ENCODE assay signal across 8 cellular contexts in the genomic region with DNA sequence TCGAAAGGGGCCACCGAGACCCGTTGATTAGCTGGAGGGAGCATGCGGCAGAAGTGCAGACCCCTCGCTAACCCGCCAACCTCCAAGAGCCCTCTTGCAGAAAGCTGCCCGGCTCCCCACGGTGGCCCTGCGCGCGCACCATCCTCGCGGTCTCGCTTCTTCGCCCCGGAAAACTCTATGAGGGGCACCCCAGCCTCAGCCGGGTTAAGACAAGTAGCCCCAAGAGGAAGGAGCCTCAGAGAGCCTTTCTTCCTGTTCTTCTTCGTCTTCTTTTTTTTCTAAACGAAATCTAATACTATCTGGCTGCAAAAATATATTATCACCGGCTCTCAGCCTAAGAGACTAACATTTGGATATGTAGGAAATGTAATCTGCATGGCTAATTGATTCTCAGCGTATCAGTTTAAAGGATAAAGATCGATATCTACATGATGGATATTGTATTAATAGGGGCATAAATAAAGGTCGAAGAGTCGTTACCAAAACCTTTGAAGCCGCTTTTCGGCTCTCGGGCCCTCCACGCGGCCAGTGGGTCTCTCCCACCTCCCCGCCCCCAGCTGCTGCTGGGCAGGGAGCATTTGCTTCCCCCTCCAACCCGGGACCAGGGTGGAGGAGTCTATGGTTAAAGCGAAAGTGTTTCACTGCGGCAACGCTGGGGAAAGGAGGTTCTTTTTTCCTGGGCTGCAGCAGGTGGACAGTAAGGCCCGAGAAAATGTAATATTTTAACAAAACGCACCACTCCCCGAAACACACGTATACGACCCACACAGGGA. TPM values are rescaled to one million over a fixed set of nuclear protein-coding genes. Genes with fewer than 3 reads are reported as not detected.
DNase-seq lines count a peak whose midpoint lies in the region; ATAC-seq, FAIRE-seq and TF ChIP-seq lines count a peak whose summit lies in the region.

No MANE protein-coding gene starts in this region.

- no peaks in the 10 kb centered on the region; a peak in 1 of 8 replicates for H3K36me3 ChIP-seq in H1 (ENCODE audit: control insufficient read depth in 2 of 4, insufficient read depth in 4 of 4, low read length in 3 of 4)
- H3K36me3 ChIP-seq in ovary, result no peaks in the 10 kb centered on the region

- peak overlapping the region; percentile 58 to 65; a peak in 3 of 4 replicates for H3K4me2 ChIP-seq in H1 (ENCODE audit: insufficient read depth in 1 of 2, low read depth in 2 of 2, low read length in 2 of 2)

- H3K14ac ChIP-seq in H1 (ENCODE audit: insufficient read length), result no peak overlapping the region

- H4K5ac ChIP-seq in H1 (ENCODE audit: insufficient read length, low read depth, low read length), result no peak overlapping the region

- H3K4me1 ChIP-seq in H1 (replicated peaks in 1 of 4; ENCODE audit: control insufficient read depth in 3 of 4, insufficient read depth in 4 of 4, low read length in 3 of 4) (peaks cover 9 to 28% (median 18%) of the 10 kb centered on the region in 4 experiments), ovary (ENCODE audit: insufficient read depth) (peaks cover 2% of the 10 kb centered on the region), foreskin keratinocyte (no peaks in the 10 kb centered on the region)

- no peak overlapping the region for H3K56ac ChIP-seq in H1 (replicated peaks; ENCODE audit: insufficient read length, low read depth, low read length)

- H4K20me1 ChIP-seq in H1 (replicated peaks in 1 of 2; ENCODE audit: control insufficient read depth in 1 of 2, insufficient read depth in 2 of 2, low read length in 2 of 2), result peaks cover 14 to 36% of the 10 kb centered on the region in 2 experiments

- no peak overlapping the region for H3K23ac ChIP-seq in H1 (ENCODE audit: insufficient read length)

- no peak overlapping the region for H2BK20ac ChIP-seq in H1 (ENCODE audit: low read length)

- no peak overlapping the region for H4K91ac ChIP-seq in H1 (replicated peaks; ENCODE audit: insufficient read length, low read length)

- H3K27ac ChIP-seq in H1 (ENCODE audit: low read depth, low read length), result no peak overlapping the region
- H3K27ac ChIP-seq in ovary, result no peak overlapping the region
- no peak overlapping the region for H3K27ac ChIP-seq in foreskin keratinocyte

- H2BK5ac ChIP-seq in H1 (ENCODE audit: low read depth, low read length), result no peak overlapping the region

- no peaks in the 10 kb centered on the region for H3K79me2 ChIP-seq in H1 (ENCODE audit: control insufficient read depth in 1 of 2, insufficient read depth in 2 of 2, low read length in 2 of 2)

- no peaks in the 10 kb centered on the region for H3K79me1 ChIP-seq in H1 (ENCODE audit: low read depth, low read length)

- H2BK120ac ChIP-seq in H1 (replicated peaks; ENCODE audit: low read depth, low read length), result no peak overlapping the region

- WGBS in H1 (ENCODE audit: extremely low coverage in 1 of 2, insufficient coverage in 1 of 2, insufficient read length in 1 of 2, insufficient replicate concordance in 2 of 2, low coverage in 1 of 2, low lambda C conversion rate in 2 of 2, missing lambda C conversion rate in 1 of 2), 2 experiments, result 4% methylated on average over 39 of the region's 39 CpGs; no CpG with 5 or more reads in 1 of the 2 experiments
- 6 to 8% (median 7%) methylated on average over 39 of the region's 39 CpGs for WGBS in ovary, 3 donors

- H3K9me3 ChIP-seq in H1 (ENCODE audit: insufficient read depth in 2 of 2, low read depth in 1 of 2, low read length in 1 of 2), result no peaks in the 10 kb centered on the region
- no peaks in the 10 kb centered on the region for H3K9me3 ChIP-seq in ovary

- ATAC-seq in foreskin keratinocyte (no peak), HG03571 (IDR thresholded peaks at IDR 0.05; ENCODE audit: unreplicated experiment) (no peak), HG03097 (IDR thresholded peaks at IDR 0.05; ENCODE audit: low FRiP score, unreplicated experiment) (no peak)

- POLR2A ChIA-PET in H1 (lab: Charles Lee; ENCODE audit: partially characterized antibody), result no interaction called here

- no peak for TF ChIP-seq CTCF in GM12864 (IDR thresholded peaks at IDR 0.05; ENCODE audit: low read depth, low read length, missing control alignments)
- no peak for TF ChIP-seq CTCF in H1 (IDR thresholded peaks at IDR 0.05; ENCODE audit: control extremely low read depth in 1 of 3, insufficient read depth in 1 of 3, low read depth in 1 of 3, low read length in 3 of 3)
- TF ChIP-seq CTCF in ovary (IDR thresholded peaks at IDR 0.05), result no peak
- TF ChIP-seq CTCF in foreskin keratinocyte (conservative IDR thresholded peaks at IDR 0.05), result no peak

- TF ChIP-seq EP300 in H1 (IDR thresholded peaks at IDR 0.05; ENCODE audit: borderline replicate concordance in 1 of 2, low read depth in 2 of 2, low read length in 2 of 2), result no peak
- no peak for TF ChIP-seq EP300 in ovary (IDR thresholded peaks at IDR 0.05)

- H2BK12ac ChIP-seq in H1 (ENCODE audit: low read depth, low read length), result peak overlapping the region; percentile 84; the same call in 1 of the 2 replicates

- DNase-seq in GM12864 (ENCODE audit: low read depth) (no peak), NCI-H1092 treated with DMSO at 0.1 percent for 48 hours (lab: John Stamatoyannopoulos, UW) (peak; percentile 51), H1 (ENCODE audit: low read depth in 1 of 2, low spot score in 2 of 2) (peak in 1 of 2 experiments; percentile 64), ovary (no peak), foreskin keratinocyte (no peak), HCEC 1CT (no peak)

- H3K18ac ChIP-seq in H1 (ENCODE audit: extremely low read depth, low read length), result no peak overlapping the region

- CTCF ChIA-PET in H1 (lab: Charles Lee; ENCODE audit: partially characterized antibody), result interaction anchor here (1.5 kb wide), 1 partner anchor 9 kb away, joined by 3 read pairs; no protein-coding TSS in a partner anchor

- H2BK15ac ChIP-seq in H1 (ENCODE audit: low read length), result no peak overlapping the region

- H3K4me3 ChIP-seq in GM12864 (ENCODE audit: low read depth, low read length) (peak overlapping the region; percentile 56), H1 (ENCODE audit: extremely low read depth in 1 of 4, insufficient read depth in 2 of 4, low read depth in 3 of 4, low read length in 4 of 4) (peak overlapping the region in 1 of 4 experiments; percentile 50; a peak in 2 of 8 replicates), ovary (peak overlapping the region; percentile 41)

- no peak overlapping the region for H2AFZ ChIP-seq in H1 (ENCODE audit: low read length)

- no peak overlapping the region for H4K8ac ChIP-seq in H1 (ENCODE audit: extremely low read depth, insufficient read depth, low read length)

- H2AK5ac ChIP-seq in H1 (ENCODE audit: low read depth, low read length), result peak overlapping the region; percentile 91; the same call in 1 of the 2 replicates

- H3K9ac ChIP-seq in H1 (replicated peaks in 1 of 4; ENCODE audit: extremely low read depth in 1 of 4, low read depth in 3 of 4, low read length in 3 of 4), result no peak overlapping the region

- intact Hi-C loops in ovary (cut with DNase I), result no loop called here

- peak overlapping the region; percentile 21 for H3K4ac ChIP-seq in H1 (replicated peaks; ENCODE audit: insufficient read length, low read depth, low read length)

- H3K27me3 ChIP-seq in H1 (replicated peaks in 1 of 4; ENCODE audit: control insufficient read depth in 3 of 4, extremely low read depth in 1 of 4, insufficient read depth in 3 of 4, low read length in 3 of 4) (peaks cover 99 to 100% (median 100%) of the 10 kb centered on the region in 4 experiments), ovary (peaks cover 7% of the 10 kb centered on the region), foreskin keratinocyte (peaks cover 100% of the 10 kb centered on the region)

- FAIRE-seq in H1 (lab: Jason Lieb, UNC), result no peak

- peaks cover 3% of the 10 kb centered on the region; the same call in 1 of the 2 replicates for H3K23me2 ChIP-seq in H1 (ENCODE audit: low read depth, low read length)

- TF ChIP-seq POLR2A in H1 (IDR thresholded peaks at IDR 0.05; ENCODE audit: control extremely low read depth in 1 of 2, low read depth in 2 of 2, low read length in 2 of 2) (no peak), ovary (IDR thresholded peaks at IDR 0.05) (no peak)

- no peak for TF ChIP-seq RAD21 in H1 (IDR thresholded peaks at IDR 0.05 in 1 of 2, conservative IDR thresholded peaks at IDR 0.05 in 1 of 2; ENCODE audit: low read depth in 2 of 2, low read length in 2 of 2)

TF ChIP-seq in H1, 55 proteins besides CTCF, POLR2A, EP300 and RAD21 (continues in another document):
- TF ChIP-seq CBX8 (IDR thresholded peaks at IDR 0.05; ENCODE audit: borderline replicate concordance, low read depth, low read length) (peak; percentile 61), TAF1 (IDR thresholded peaks at IDR 0.05; ENCODE audit: low read depth, low read length) (no peak), GTF2F1 (IDR thresholded peaks at IDR 0.05; ENCODE audit: borderline replicate concordance, low read depth, low read length) (no peak), TCF12 (IDR thresholded peaks at IDR 0.05; ENCODE audit: low read depth, low read length) (0 out of 2 replicates have a peak, but pooled peaks have one; percentile 21), JUN (IDR thresholded peaks at IDR 0.05; ENCODE audit: low read depth, low read length) (no peak), NANOG (IDR thresholded peaks at IDR 0.05; ENCODE audit: insufficient read depth, low read depth, low read length, poor library complexity, severe bottlenecking) (no peak), TBP (IDR thresholded peaks at IDR 0.05; ENCODE audit: low read depth, low read length) (no peak), RNF2 (IDR thresholded peaks at IDR 0.05; ENCODE audit: borderline replicate concordance, low read depth, low read length, missing control alignments, poor library complexity, severe bottlenecking) (peak; percentile 97), RBBP5 (IDR thresholded peaks at IDR 0.05; ENCODE audit: borderline replicate concordance, low read depth, low read length) (no peak), SUZ12 (IDR thresholded peaks at IDR 0.05; ENCODE audit: low read length) (peak; percentile 16), NRF1 (IDR thresholded peaks at IDR 0.05; ENCODE audit: low read depth, low read length) (no peak), SAP30 (IDR thresholded peaks at IDR 0.05; ENCODE audit: insufficient read depth, insufficient replicate concordance, low read length) (no peak)

RNA-seq across cellular contexts. Expression of gene PAX3, which starts 6.1 kb away (rescaled TPM):
- not detected in 2 replicates for total RNA-seq in H1 (2021; fragmentation: NEBNext Ultra II Directional; extraction: Animal tissue kit (Norgen Biotek cat#: 25700))
- polyA plus RNA-seq in H1 (2011; rRNA removed), result 0.33 and 0.35 TPM in 2 replicates
- polyA plus RNA-seq in H1 (2011; cell fraction: cytosol; rRNA removed), result 0.13 TPM
- 1.0 TPM for polyA plus RNA-seq in H1 (2011; cell fraction: nucleus; rRNA removed)
- 0.18 to 0.59 TPM (median 0.23 TPM) in 4 replicates for polyA plus RNA-seq in H1 (2012, experiment 1 of 2)
- 0.13 TPM for polyA plus RNA-seq in H1 (2012, experiment 2 of 2)
- polyA plus RNA-seq in H1 (2013, experiment 1 of 2), result not detected
- not detected for polyA plus RNA-seq in H1 (2013, experiment 2 of 2)
- 0.69 TPM in 1 of 2 replicates, not detected in the other for polyA minus RNA-seq in H1 (2011; rRNA and poly(A)+ RNA removed)
- polyA minus RNA-seq in H1 (2011; cell fraction: cytosol; rRNA and poly(A)+ RNA removed), result not detected
- polyA minus RNA-seq in H1 (2011; cell fraction: nucleus; rRNA and poly(A)+ RNA removed), result not detected
- not detected for total RNA-seq in ovary
- not detected for polyA plus RNA-seq in ovary
- total RNA-seq in foreskin keratinocyte, result not detected in 2 replicates
- polyA plus RNA-seq in foreskin keratinocyte, result not detected in 2 replicates
